ENCODE assay signal across 12 cellular contexts in genomic region chr21:42672699-42673458, GRCh38. TPM values are rescaled to one million over a fixed set of nuclear protein-coding genes. Genes with fewer than 3 reads are reported as not detected.
A peak's percentile ranks its signal among the peaks of the same experiment; 100 is the strongest.
DNase-seq lines count a peak whose midpoint lies in the region; ATAC-seq and TF ChIP-seq lines count a peak whose summit lies in the region.
"Had no signal": no experiment of that assay in that cellular context is flagged by ENCODE, and none has a peak within 500 bp of the region (broad histone marks: within the 10 kb centered on the region; RNA-seq: fewer than 3 reads in every experiment).

No MANE protein-coding gene starts in this region.

- ATAC-seq in HG02870 (IDR thresholded peaks at IDR 0.05; ENCODE audit: unreplicated experiment) (no peak), GM18520 (IDR thresholded peaks at IDR 0.05; ENCODE audit: unreplicated experiment) (no peak)
- ATAC-seq: Panc1 had no signal

- peaks cover 36% of the 10 kb centered on the region for H3K4me1 Mint-ChIP-seq in endodermal cell
- H3K4me1 Mint-ChIP-seq in nephron = peaks cover 70% of the 10 kb centered on the region
- H3K4me1 Mint-ChIP-seq: memory B cell had no signal

- H3K9ac ChIP-seq in GM23248 (no peak overlapping the region), endodermal cell (ENCODE audit: extremely low read depth, low read length, poor library complexity, severe bottlenecking) (no peak overlapping the region), colonic mucosa (ENCODE audit: low read depth in 2 of 2, low read length in 2 of 2) (no peak overlapping the region)

- H3K36me3 Mint-ChIP-seq in endodermal cell (ENCODE audit: low read depth) = peaks cover 18% of the 10 kb centered on the region
- H3K36me3 Mint-ChIP-seq in nephron (ENCODE audit: low read depth) = peaks cover 5% of the 10 kb centered on the region
- H3K36me3 Mint-ChIP-seq: memory B cell had no signal

- H2AFZ ChIP-seq in GM23248 = no peak overlapping the region

- in situ Hi-C loops in GM23248 (cut with MboI) = no loop called here

- TF ChIP-seq CTCF in endodermal cell (conservative IDR thresholded peaks at IDR 0.05) = no peak
- TF ChIP-seq CTCF in nephron (IDR thresholded peaks at IDR 0.05; ENCODE audit: unreplicated experiment in 3 of 3) = no peak
- no peak for TF ChIP-seq CTCF in colonic mucosa (IDR thresholded peaks at IDR 0.05)

- no peaks in the 10 kb centered on the region for H3K79me2 ChIP-seq in GM23248 (ENCODE audit: insufficient read depth)

- no peaks in the 10 kb centered on the region for H4K20me1 ChIP-seq in GM23248 (ENCODE audit: insufficient read depth)

- peak; percentile 46 for DNase-seq in GM23248
- DNase-seq in NCI-H69 (lab: John Stamatoyannopoulos, UW) = peak; percentile 61
- DNase-seq in endodermal cell = no peak
- no peak for DNase-seq in central memory CD4-positive, alpha-beta T cell
- DNase-seq in colonic mucosa = no peak
- DNase-seq: activated CD4-positive, alpha-beta T cell treated with anti-CD3 and anti-CD28 coated beads, Interleukin-2, amount 10 ng/mL, durations not matched to agents 24 days and 14 days; activated naive CD4-positive, alpha-beta T cell treated with Interleukin-2 at 50 U/mL for 16 hours had no signal

- WGBS in GM23248 (ENCODE audit: low coverage in 1 of 2, low lambda C conversion rate in 2 of 2, missing lambda C conversion rate in 2 of 2), 2 experiments = 68 to 71% methylated on average over 24 of the region's 24 CpGs
- 73 to 84% methylated on average over 16 to 24 of the region's 24 CpGs for WGBS in endodermal cell (ENCODE audit: insufficient coverage in 1 of 2, insufficient read length in 1 of 2), 2 experiments

- H3K36me3 ChIP-seq in GM23248 (ENCODE audit: low read depth) (no peaks in the 10 kb centered on the region), endodermal cell (ENCODE audit: control insufficient read depth, insufficient read depth, low read length) (peaks cover 18% of the 10 kb centered on the region), colonic mucosa (no peaks in the 10 kb centered on the region)

- no peak overlapping the region for H3K4me2 ChIP-seq in GM23248 (ENCODE audit: unreplicated experiment)

- H3K27ac Mint-ChIP-seq in endodermal cell = no peak overlapping the region
- H3K27ac Mint-ChIP-seq in nephron = peak overlapping the region; percentile 90 to 97 (median 96)
- H3K27ac Mint-ChIP-seq: activated CD4-positive, alpha-beta T cell treated with anti-CD3 and anti-CD28 coated beads, Interleukin-2, amount 10 ng/mL, durations not matched to agents 24 days and 14 days; memory B cell had no signal

- peaks cover 33% of the 10 kb centered on the region for H3K27me3 ChIP-seq in GM23248 (replicated peaks; ENCODE audit: insufficient read depth)
- no peaks in the 10 kb centered on the region for H3K27me3 ChIP-seq in endodermal cell (ENCODE audit: control insufficient read depth, insufficient read depth, low read length, poor library complexity, severe bottlenecking)
- H3K27me3 ChIP-seq in colonic mucosa = no peaks in the 10 kb centered on the region

- H3K4me3 ChIP-seq in GM23248 (no peak overlapping the region), endodermal cell (ENCODE audit: low read length) (no peak overlapping the region), colonic mucosa (no peak overlapping the region)

- peaks cover 2% of the 10 kb centered on the region for H3K9me3 Mint-ChIP-seq in endodermal cell
- H3K9me3 Mint-ChIP-seq in nephron = no peaks in the 10 kb centered on the region
- H3K9me3 Mint-ChIP-seq: activated CD4-positive, alpha-beta T cell treated with anti-CD3 and anti-CD28 coated beads, Interleukin-2, amount 10 ng/mL, durations not matched to agents 24 days and 14 days; memory B cell had no signal

- intact Hi-C loops in colonic mucosa (cut with DNase I) = no loop called here

- no peak overlapping the region for H3K27ac ChIP-seq in GM23248
- H3K27ac ChIP-seq in endodermal cell (ENCODE audit: low read depth, low read length) = peak overlapping the region; percentile 6
- no peak overlapping the region for H3K27ac ChIP-seq in colonic mucosa

- H3K9me2 ChIP-seq in GM23248 (ENCODE audit: insufficient read depth) = no peaks in the 10 kb centered on the region

- H3K4me3 Mint-ChIP-seq in endodermal cell = no peak overlapping the region
- peak overlapping the region in 1 of 3 experiments; percentile 3 for H3K4me3 Mint-ChIP-seq in nephron
- H3K4me3 Mint-ChIP-seq: activated CD4-positive, alpha-beta T cell treated with anti-CD3 and anti-CD28 coated beads, Interleukin-2, amount 10 ng/mL, durations not matched to agents 24 days and 14 days; memory B cell had no signal

- H3K4me1 ChIP-seq in GM23248 (ENCODE audit: insufficient read depth) (no peaks in the 10 kb centered on the region), endodermal cell (ENCODE audit: control insufficient read depth, insufficient read depth, low read length) (peaks cover 16% of the 10 kb centered on the region), colonic mucosa (peaks cover 6% of the 10 kb centered on the region)

- H3K27me3 Mint-ChIP-seq in endodermal cell (ENCODE audit: insufficient read depth) (no peaks in the 10 kb centered on the region), nephron (ENCODE audit: low read depth) (no peaks in the 10 kb centered on the region)
- H3K27me3 Mint-ChIP-seq: activated CD4-positive, alpha-beta T cell treated with anti-CD3 and anti-CD28 coated beads, Interleukin-2, amount 10 ng/mL, durations not matched to agents 24 days and 14 days had no signal

- H3F3A ChIP-seq in GM23248 (ENCODE audit: insufficient read depth) = no peaks in the 10 kb centered on the region

- H3K9me3 ChIP-seq in GM23248 (ENCODE audit: low read depth) (no peaks in the 10 kb centered on the region), endodermal cell (ENCODE audit: control insufficient read depth, low read length) (no peaks in the 10 kb centered on the region), colonic mucosa (no peaks in the 10 kb centered on the region)

RNA-seq across cellular contexts. Expression of gene PDE9A, which starts 19.5 kb away (rescaled TPM):
- not detected in 2 replicates for total RNA-seq in GM23248 (2014; rRNA removed; shearing (Covaris generic))
- polyA plus RNA-seq in GM23248 (2016; fragmentation: Nextera tagmentation; extraction: Ambion mirVana) = not detected in 2 replicates
- total RNA-seq in endodermal cell (10 to 100 TPM; 45.9 to 62.4 TPM), colonic mucosa (10 to 100 TPM; 37.5 to 56.0 TPM)
- polyA plus RNA-seq in endodermal cell (2013, experiment 1 of 2) = 36.5 TPM
- 34.3 TPM for polyA plus RNA-seq in endodermal cell (2013, experiment 2 of 2)

Comparison
In these comparisons a context has a peak if more than half of its experiments do, and no peak if none do; other contexts are left out.
1. DNase-seq: peak in GM23248 (single experiment) and NCI-H69 (single experiment); none in endodermal cell (single experiment), central memory CD4-positive, alpha-beta T cell (single experiment) and colonic mucosa (single experiment).
2. RNA of gene PDE9A, which starts 19.5 kb away (total RNA-seq): 45.9 to 62.4 TPM in endodermal cell and 37.5 to 56.0 TPM in colonic mucosa; not detected in GM23248; every median in the first group is over 10 times any median in the second.